Comparison of ENCODE assay signal across 34 cellular contexts in the genomic region with DNA sequence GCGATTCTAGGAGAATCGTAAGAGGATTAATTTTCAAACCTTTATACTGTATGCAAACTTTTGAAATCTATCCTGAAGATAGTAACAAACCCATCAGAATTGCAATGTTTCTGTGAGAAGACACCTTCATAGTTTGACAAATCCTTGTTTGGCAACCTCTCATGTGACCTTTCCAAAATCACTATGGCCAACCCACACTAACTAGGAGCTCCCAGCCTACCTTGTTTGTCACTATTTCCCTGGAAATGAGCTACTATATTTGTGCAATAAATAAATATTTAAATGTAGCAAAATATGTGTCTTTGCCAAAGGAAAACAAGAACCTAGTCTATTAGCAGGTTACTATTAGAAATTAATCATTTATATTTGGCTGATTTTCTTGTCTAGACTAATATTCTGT.
"Had no signal": no experiment of that assay in that cellular context is flagged by ENCODE, and none has a peak within 500 bp of the region (broad histone marks: within the 10 kb centered on the region; RNA-seq: fewer than 3 reads in every experiment).

No MANE protein-coding gene starts in this region.

- H3K9me3 ChIP-seq: adrenal gland, ascending aorta, body of pancreas, breast epithelium had no signal

- FAIRE-seq: astrocyte, bronchial epithelial cell had no signal

- H3K36me3 ChIP-seq: adrenal gland, ascending aorta, brain microvascular endothelial cell, breast epithelium, cardiac muscle cell had no signal

- H3K27ac ChIP-seq: adrenal gland, ascending aorta, body of pancreas, brain microvascular endothelial cell, breast epithelium, cardiac muscle cell had no signal

- DNase-seq: activated effector memory CD4-positive, alpha-beta T cell treated with anti-CD3 and anti-CD28 coated beads, Interleukin-2, amount 50 U/mL, for 16 hours; activated effector memory CD4-positive, alpha-beta T cell treated with Interleukin-2 at 50 U/mL for 16 hours; activated gamma-delta T cell; activated gamma-delta T cell treated with Interleukin-2 at 50 U/mL for 16 hours; activated naive CD4-positive, alpha-beta T cell; activated naive CD4-positive, alpha-beta T cell treated with anti-CD3 and anti-CD28 coated beads for 36 hours; activated naive CD4-positive, alpha-beta T cell treated with anti-CD3 and anti-CD28 coated beads, Interleukin-2, amount 10 ng/mL, durations not matched to agents 7 days and 5 days; activated naive CD4-positive, alpha-beta T cell treated with anti-CD3 and anti-CD28 coated beads, Interleukin-2, amount 50 U/mL, for 16 hours; activated naive CD4-positive, alpha-beta T cell treated with Interleukin-2 at 50 U/mL for 16 hours; activated naive CD8-positive, alpha-beta T cell treated with anti-CD3 and anti-CD28 coated beads for 36 hours; activated naive CD8-positive, alpha-beta T cell treated with anti-CD3 and anti-CD28 coated beads, Interleukin-2, amount 10 ng/mL, durations not matched to agents 7 days and 5 days; activated naive CD8-positive, alpha-beta T cell treated with anti-CD3 and anti-CD28 coated beads, Interleukin-2, amount 50 U/mL, for 24 hours; activated T-cell treated with anti-CD3 and anti-CD28 coated beads, Interleukin-2, amount 50 U/mL, for 1 hour; activated T-cell treated with anti-CD3 and anti-CD28 coated beads, Interleukin-2, amount 50 U/mL, for 24 hours; activated T-cell treated with anti-CD3 and anti-CD28 coated beads, Interleukin-2, amount 50 U/mL, for 4 hours; activated T-cell treated with anti-CD3 and anti-CD28 coated beads, Interleukin-2, amount 50 U/mL, for 48 hours; activated T-cell treated with anti-CD3 and anti-CD28 coated beads, Interleukin-2, amount 50 U/mL, for 72 hours; adrenal gland; amniotic stem cell; amygdala; anterior cingulate cortex; aorta; body of pancreas; brain microvascular endothelial cell; caudate nucleus; central memory CD4-positive, alpha-beta T cell; cerebellar nuclear complex had no signal

- H3K4me3 ChIP-seq: adrenal gland, ascending aorta, body of pancreas, breast epithelium, cardiac muscle cell had no signal

- ATAC-seq: activated naive CD4-positive, alpha-beta T cell treated with anti-CD3 and anti-CD28 coated beads, Interleukin-2, amount 50 U/mL, for 72 hours; activated naive CD8-positive, alpha-beta T cell treated with anti-CD3 and anti-CD28 coated beads, Interleukin-2, amount 50 U/mL, for 24 hours; activated T-cell treated with anti-CD3 and anti-CD28 coated beads, Interleukin-2, amount 50 U/mL, for 4 hours; activated T-cell treated with anti-CD3 and anti-CD28 coated beads, Interleukin-2, amount 50 U/mL, for 72 hours; activated T-helper 17 cell treated with anti-CD3 and anti-CD28 coated beads, Interleukin-2, amount 50 U/mL, for 72 hours; body of pancreas had no signal

- H3K27me3 ChIP-seq: ascending aorta, body of pancreas, brain microvascular endothelial cell, cardiac muscle cell had no signal

- H3K4me1 ChIP-seq: adrenal gland, ascending aorta, breast epithelium had no signal
